In the genomic region with DNA sequence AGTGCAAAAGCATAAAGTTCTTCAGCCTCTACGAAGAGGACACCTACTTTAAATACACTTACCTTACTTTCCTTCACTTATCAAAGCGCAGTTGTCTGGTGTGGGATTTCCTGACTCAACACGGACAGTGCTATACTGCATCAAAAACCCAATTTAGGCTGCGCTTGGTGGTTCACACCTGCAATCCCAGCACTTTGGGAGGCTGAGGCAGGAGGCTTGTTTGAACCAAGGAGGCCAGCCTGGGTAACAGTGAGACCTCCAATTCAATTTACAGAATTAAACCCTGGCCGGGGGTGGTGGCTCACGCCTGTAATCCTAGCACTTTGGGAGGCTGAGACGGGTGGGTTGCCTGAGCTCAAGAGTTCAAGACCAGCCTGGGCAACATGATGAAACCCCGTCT, we compare ENCODE assay signal across 1 cellular context.
TF ChIP-seq lines count a peak whose summit lies in the region.

No MANE protein-coding gene starts in this region.

TF ChIP-seq in endothelial cell of umbilical vein, 7 proteins besides CTCF, POLR2A, EP300 and RAD21:
- TF ChIP-seq MAX (IDR thresholded peaks at IDR 0.05; ENCODE audit: insufficient read depth, insufficient read length) = no peak
- no peak for TF ChIP-seq POLR2AphosphoS5 (IDR thresholded peaks at IDR 0.05; ENCODE audit: insufficient read depth, low read depth, low read length)
- no peak for TF ChIP-seq MYC (IDR thresholded peaks at IDR 0.05; ENCODE audit: low read depth, low read length)
- TF ChIP-seq JUN (IDR thresholded peaks at IDR 0.05; ENCODE audit: borderline replicate concordance, insufficient read depth, insufficient read length, low read depth) = no peak
- no peak for TF ChIP-seq EZH2 (IDR thresholded peaks at IDR 0.05; ENCODE audit: borderline replicate concordance, low read depth, low read length, severe bottlenecking)
- no peak for TF ChIP-seq GATA2 (IDR thresholded peaks at IDR 0.05; ENCODE audit: insufficient read depth, insufficient read length, low read depth, low read length)
- no peak for TF ChIP-seq FOS (IDR thresholded peaks at IDR 0.05; ENCODE audit: borderline replicate concordance, insufficient read depth, low read length)
